18 cellular contexts compared by ENCODE assay signal in genomic region chr21:10627316-10627863, GRCh38.
DNase-seq lines count a peak whose midpoint lies in the region; ATAC-seq, FAIRE-seq and TF ChIP-seq lines count a peak whose summit lies in the region.
"Had no signal": no experiment of that assay in that cellular context is flagged by ENCODE, and none has a peak within 500 bp of the region (broad histone marks: within the 10 kb centered on the region; RNA-seq: fewer than 3 reads in every experiment).

No MANE protein-coding gene starts in this region.

- CTCF ChIA-PET in CD8-positive, alpha-beta T cell (lab: Charles Lee) = no interaction called here

- peaks cover 3% of the 10 kb centered on the region; the same call in 2 of the 3 replicates for H3K36me3 Mint-ChIP-seq in GM23338 (ENCODE audit: low read depth)
- no peaks in the 10 kb centered on the region for H3K36me3 Mint-ChIP-seq in CD8-positive, alpha-beta T cell
- H3K36me3 Mint-ChIP-seq: CD4-positive, alpha-beta memory T cell had no signal

- H2AFZ ChIP-seq in GM23338 = no peak overlapping the region

- H3K4me3 ChIP-seq in GM23338 = peak overlapping the region; percentile 34; the same call in 1 of the 2 replicates
- no peak overlapping the region for H3K4me3 ChIP-seq in kidney (ENCODE audit: low read length in 2 of 2)
- no peak overlapping the region for H3K4me3 ChIP-seq in spleen
- H3K4me3 ChIP-seq in CD8-positive, alpha-beta T cell (ENCODE audit: low read depth, low read length) = no peak overlapping the region
- H3K4me3 ChIP-seq: A549, GM12878 had no signal

- H3K9me3 Mint-ChIP-seq in GM23338 = no peaks in the 10 kb centered on the region
- H3K9me3 Mint-ChIP-seq in CD8-positive, alpha-beta T cell = no peaks in the 10 kb centered on the region

- no peaks in the 10 kb centered on the region for H3K4me1 Mint-ChIP-seq in GM23338
- H3K4me1 Mint-ChIP-seq in CD8-positive, alpha-beta T cell (ENCODE audit: low read depth) = no peaks in the 10 kb centered on the region
- H3K4me1 Mint-ChIP-seq: CD4-positive, alpha-beta memory T cell had no signal

- TF ChIP-seq CTCF in GM23338 (conservative IDR thresholded peaks at IDR 0.05; ENCODE audit: low read depth in 2 of 2) (no peak), kidney (IDR thresholded peaks at IDR 0.05; ENCODE audit: borderline replicate concordance, extremely low read depth, insufficient read depth) (no peak), spleen (IDR thresholded peaks at IDR 0.05 in 8 of 11, conservative IDR thresholded peaks at IDR 0.05 in 3 of 11) (no peak)
- TF ChIP-seq CTCF in CD8-positive, alpha-beta T cell (IDR thresholded peaks at IDR 0.05) = no peak

- H3F3A ChIP-seq in GM23338 (replicated peaks; ENCODE audit: low read depth) = no peaks in the 10 kb centered on the region

- no peak for TF ChIP-seq POLR2A in spleen (IDR thresholded peaks at IDR 0.05)

- H3K27ac ChIP-seq in GM23338 (ENCODE audit: low read depth) (no peak overlapping the region), kidney (ENCODE audit: low read depth in 2 of 2, low read length in 2 of 2) (no peak overlapping the region), spleen (no peak overlapping the region)
- H3K27ac ChIP-seq in CD8-positive, alpha-beta T cell (ENCODE audit: low read depth, low read length) = no peak overlapping the region
- H3K27ac ChIP-seq: A549, C4-2B had no signal

- no peak for ATAC-seq in GM23338
- ATAC-seq in CD8-positive, alpha-beta T cell = no peak
- ATAC-seq: A549, GM12878 had no signal

- no peaks in the 10 kb centered on the region for H4K20me1 ChIP-seq in GM23338 (replicated peaks; ENCODE audit: insufficient read depth)

- no peaks in the 10 kb centered on the region for H3K27me3 Mint-ChIP-seq in GM23338 (ENCODE audit: insufficient read depth, low read depth, poor library complexity)
- H3K27me3 Mint-ChIP-seq in CD8-positive, alpha-beta T cell (ENCODE audit: low read depth) = no peaks in the 10 kb centered on the region
- H3K27me3 Mint-ChIP-seq: CD4-positive, alpha-beta memory T cell had no signal

- H3K9me2 ChIP-seq in GM23338 (ENCODE audit: insufficient read depth) = no peaks in the 10 kb centered on the region

- no peak for FAIRE-seq in kidney (lab: Jason Lieb, UNC)
- FAIRE-seq: A549, D721Med, GM12878, GM18507 had no signal

- H3K36me3 ChIP-seq in GM23338 (ENCODE audit: insufficient read depth) (0 out of 2 replicates have a peak, but pooled peaks cover 9% of the 10 kb centered on the region), kidney (ENCODE audit: control insufficient read depth in 1 of 2, insufficient read depth in 2 of 2, low read length in 2 of 2) (no peaks in the 10 kb centered on the region), spleen (no peaks in the 10 kb centered on the region)
- no peaks in the 10 kb centered on the region for H3K36me3 ChIP-seq in CD8-positive, alpha-beta T cell (ENCODE audit: insufficient read depth, low read length)
- H3K36me3 ChIP-seq: BE2C had no signal

- no peak overlapping the region for H3K27ac Mint-ChIP-seq in GM23338
- H3K27ac Mint-ChIP-seq in CD8-positive, alpha-beta T cell = no peak overlapping the region
- H3K27ac Mint-ChIP-seq: CD4-positive, alpha-beta memory T cell had no signal

- 60 to 70% (median 64%) methylated on average over 47 of the region's 47 CpGs for WGBS in spleen, 5 donors

- no peak overlapping the region for H3K4me2 ChIP-seq in GM23338
- H3K4me2 ChIP-seq: A549 had no signal

- no peak overlapping the region for H3K9ac ChIP-seq in kidney (ENCODE audit: low read length in 2 of 2)

- H3K9me3 ChIP-seq in kidney (ENCODE audit: control insufficient read depth in 1 of 2, low read length in 2 of 2) (no peaks in the 10 kb centered on the region), spleen (peaks cover 0 to 89% (median 68%) of the 10 kb centered on the region in 8 donors)
- no peaks in the 10 kb centered on the region for H3K9me3 ChIP-seq in CD8-positive, alpha-beta T cell (ENCODE audit: low read length)
- H3K9me3 ChIP-seq: A549, BE2C had no signal

- POLR2A ChIA-PET in CD8-positive, alpha-beta T cell (lab: Charles Lee) = no interaction called here

- intact Hi-C loops in kidney (cut with DNase I) (no loop called here), spleen (cut with DNase I; ENCODE audit: low total_unique reads) (no loop called here)
- intact Hi-C loops in CD8-positive, alpha-beta T cell (cut with DNase I, micrococcal nuclease) = no loop called here

- H3K4me3 Mint-ChIP-seq in GM23338 = no peak overlapping the region
- H3K4me3 Mint-ChIP-seq in CD8-positive, alpha-beta T cell = no peak overlapping the region
- H3K4me3 Mint-ChIP-seq: CD4-positive, alpha-beta memory T cell had no signal

- DNase-seq in NCI-H748 (lab: John Stamatoyannopoulos, UW; ENCODE audit: unreplicated experiment) = peak; percentile 62
- DNase-seq in NCI-H748 treated with DMSO at 0.1 percent for 48 hours (lab: John Stamatoyannopoulos, UW) = no peak
- DNase-seq in GM23338 (ENCODE audit: low spot score) = no peak
- peak; percentile 74 for DNase-seq in kidney
- DNase-seq in EL = no peak
- no peak for DNase-seq in spleen
- DNase-seq in CD8-positive, alpha-beta T cell = no peak
- DNase-seq: BE2C; CD4-positive, alpha-beta memory T cell; COR-L47; DMS153; H7; IMR-90 had no signal

- H3K79me2 ChIP-seq in GM23338 (replicated peaks; ENCODE audit: insufficient read depth) = no peaks in the 10 kb centered on the region

- no peaks in the 10 kb centered on the region for H3K4me1 ChIP-seq in GM23338 (ENCODE audit: insufficient read depth)
- no peaks in the 10 kb centered on the region for H3K4me1 ChIP-seq in kidney (ENCODE audit: control insufficient read depth in 1 of 2, insufficient read depth in 1 of 2, low read depth in 1 of 2, low read length in 2 of 2)
- no peaks in the 10 kb centered on the region for H3K4me1 ChIP-seq in spleen
- no peaks in the 10 kb centered on the region for H3K4me1 ChIP-seq in CD8-positive, alpha-beta T cell (ENCODE audit: insufficient read depth, low read length)
- H3K4me1 ChIP-seq: A549, BE2C had no signal

- H3K27me3 ChIP-seq in GM23338 (ENCODE audit: insufficient read depth) (no peaks in the 10 kb centered on the region), spleen (replicated peaks in 1 of 7) (no peaks in the 10 kb centered on the region)
- no peaks in the 10 kb centered on the region for H3K27me3 ChIP-seq in CD8-positive, alpha-beta T cell (ENCODE audit: insufficient read depth, low read length)
- H3K27me3 ChIP-seq: BE2C had no signal

TF ChIP-seq in GM23338, 12 proteins besides CTCF, POLR2A, EP300 and RAD21:
- no peak for TF ChIP-seq EZH2 (IDR thresholded peaks at IDR 0.05; ENCODE audit: low read depth, unreplicated experiment)
- TF ChIP-seq JUNB (IDR thresholded peaks at IDR 0.05; ENCODE audit: unreplicated experiment) = no peak
- TF ChIP-seq STAT1 (IDR thresholded peaks at IDR 0.05; ENCODE audit: unreplicated experiment) = no peak
- TF ChIP-seq ETS1 (IDR thresholded peaks at IDR 0.05) = no peak
- no peak for TF ChIP-seq ZNF114 (CRISPR knock-in tag; IDR thresholded peaks at IDR 0.05)
- TF ChIP-seq ZNF331 (CRISPR knock-in tag; IDR thresholded peaks at IDR 0.05; ENCODE audit: low read depth) = no peak
- no peak for TF ChIP-seq POLR2AphosphoS5 (IDR thresholded peaks at IDR 0.05; ENCODE audit: low read depth)

Comparison
In these comparisons a context has a peak if more than half of its experiments do, and no peak if none do; other contexts are left out.
1. DNase-seq: peak in NCI-H748 (single experiment) and kidney (single experiment); none in NCI-H748 treated with DMSO at 0.1 percent for 48 hours (single experiment), GM23338 (single experiment), EL (single experiment), spleen (single experiment) and CD8-positive, alpha-beta T cell (0 of 7).